ENCODE assay signal across 13 cellular contexts in the genomic region with DNA sequence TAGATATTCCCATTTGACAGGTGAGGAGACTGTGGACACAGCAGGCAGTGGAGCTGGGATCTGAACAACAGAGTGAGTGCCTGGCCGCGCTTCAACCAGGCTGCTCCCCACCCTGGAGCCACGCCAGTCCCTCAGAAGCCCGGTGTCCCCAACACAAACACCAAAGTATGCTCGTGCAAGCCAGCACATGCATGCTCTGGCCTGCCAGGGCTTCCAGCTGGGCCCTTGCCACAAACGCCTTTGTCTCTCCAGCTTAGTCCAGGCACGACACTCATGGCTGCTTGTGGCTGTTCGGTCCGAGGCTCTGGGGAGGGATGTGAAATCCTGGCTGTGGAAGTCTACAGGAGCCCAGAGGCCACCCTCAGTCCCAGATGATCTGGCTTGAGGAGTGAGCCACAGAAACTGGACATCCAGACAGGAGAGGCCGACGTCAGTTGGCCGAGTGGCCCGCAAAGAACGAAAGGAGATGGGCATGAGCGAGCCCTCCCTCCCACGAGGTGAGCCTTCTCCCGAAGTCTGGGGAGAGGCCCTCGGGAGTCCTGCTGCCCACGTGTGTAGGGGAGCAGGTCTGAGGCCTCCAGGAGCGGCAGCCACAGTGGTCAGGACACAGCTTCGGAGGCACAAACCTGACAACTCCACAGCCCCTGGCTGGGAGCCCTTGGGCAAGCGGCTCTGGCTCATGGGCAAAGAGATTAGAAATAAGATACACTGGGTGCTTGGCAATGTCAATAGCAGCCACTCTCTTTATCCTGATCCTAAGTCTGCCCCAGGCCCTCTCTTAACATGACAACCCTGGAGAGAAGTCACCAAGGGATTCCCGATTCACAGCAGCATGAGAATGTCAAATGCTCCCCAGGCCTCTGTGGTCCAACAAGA.
A peak's percentile ranks its signal among the peaks of the same experiment; 100 is the strongest.
DNase-seq lines count a peak whose midpoint lies in the region; ATAC-seq and TF ChIP-seq lines count a peak whose summit lies in the region.
"Had no signal": no experiment of that assay in that cellular context is flagged by ENCODE, and none has a peak within 500 bp of the region (broad histone marks: within the 10 kb centered on the region; RNA-seq: fewer than 3 reads in every experiment).

No MANE protein-coding gene starts in this region.

- H3K9me3 ChIP-seq in BLaER1 (no peaks in the 10 kb centered on the region), HEK293 (ENCODE audit: control insufficient read depth, insufficient read depth, low read depth, low read length) (no peaks in the 10 kb centered on the region)
- H3K9me3 ChIP-seq: left lung, MG63, tibial nerve had no signal

- no peak for DNase-seq in effector memory CD8-positive, alpha-beta T cell
- peak; percentile 22 for DNase-seq in occipital lobe (lab: John Stamatoyannopoulos, UW)
- no peak for DNase-seq in stimulated activated CD4-positive, alpha-beta T cell treated with anti-CD3 and anti-CD28 coated beads, Interleukin-2, amount 100 ng/mL, for 24 hours
- no peak for DNase-seq in mesothelial cell of epicardium (ENCODE audit: low spot score in 2 of 2, unreplicated experiment in 2 of 2)
- DNase-seq in NCI-H2107 treated with DMSO at 0.1 percent for 48 hours (lab: John Stamatoyannopoulos, UW; ENCODE audit: unreplicated experiment) = no peak
- DNase-seq: Calu3, left lung, MG63 had no signal

- peaks cover 32% of the 10 kb centered on the region for H3K36me3 Mint-ChIP-seq in effector memory CD8-positive, alpha-beta T cell (ENCODE audit: insufficient read depth)
- H3K36me3 Mint-ChIP-seq in mesothelial cell of epicardium = peaks cover 30% of the 10 kb centered on the region

- peaks cover 44% of the 10 kb centered on the region for H3K4me1 ChIP-seq in BLaER1
- H3K4me1 ChIP-seq in HEK293 (ENCODE audit: control insufficient read depth, insufficient read depth, low read length) = no peaks in the 10 kb centered on the region

- H3K4me2 ChIP-seq in BLaER1 = peak overlapping the region; percentile 65

- POLR2A ChIA-PET in HEK293 (lab: Yijun Ruan, JAX) = no interaction called here

- peaks cover 61% of the 10 kb centered on the region for H3K36me3 ChIP-seq in BLaER1
- peaks cover 13 to 61% of the 10 kb centered on the region in 2 experiments for H3K36me3 ChIP-seq in HEK293 (ENCODE audit: control insufficient read depth in 2 of 2, insufficient read depth in 1 of 2, low read length in 2 of 2)

- H3K9ac ChIP-seq in BLaER1 = no peak overlapping the region

- TF ChIP-seq CTCF in HEK293 (tag by site-specific recombination; IDR thresholded peaks at IDR 0.05) (no peak), mesothelial cell of epicardium (IDR thresholded peaks at IDR 0.05; ENCODE audit: unreplicated experiment) (no peak)

- H3K27ac Mint-ChIP-seq in effector memory CD8-positive, alpha-beta T cell = peak overlapping the region; percentile 42 to 79
- no peak overlapping the region for H3K27ac Mint-ChIP-seq in mesothelial cell of epicardium

- peaks cover 22 to 29% of the 10 kb centered on the region in 2 donors for H3K4me1 Mint-ChIP-seq in effector memory CD8-positive, alpha-beta T cell (ENCODE audit: low read depth in 2 of 2)
- H3K4me1 Mint-ChIP-seq in mesothelial cell of epicardium = no peaks in the 10 kb centered on the region

- ATAC-seq in effector memory CD8-positive, alpha-beta T cell (replicated peaks) = no peak
- ATAC-seq in GM21390 (IDR thresholded peaks at IDR 0.05; ENCODE audit: unreplicated experiment) = no peak

- H3K27ac ChIP-seq in BLaER1 (no peak overlapping the region; the same call in 1 of the 2 replicates), HEK293 (ENCODE audit: extremely low read depth, low read depth, low read length) (no peak overlapping the region)
- H3K27ac ChIP-seq: cardiac muscle cell, left lung had no signal

- H3K4me3 ChIP-seq in BLaER1 (no peak overlapping the region), HEK293 (ENCODE audit: low read depth, low read length) (no peak overlapping the region)
- H3K4me3 ChIP-seq: cardiac muscle cell, left lung, MG63, tibial nerve had no signal

- H3K9me3 Mint-ChIP-seq in effector memory CD8-positive, alpha-beta T cell = no peaks in the 10 kb centered on the region
- no peaks in the 10 kb centered on the region for H3K9me3 Mint-ChIP-seq in mesothelial cell of epicardium

- H4K20me1 ChIP-seq in BLaER1 = peaks cover 19% of the 10 kb centered on the region

- no peaks in the 10 kb centered on the region for H3K27me3 ChIP-seq in BLaER1
- H3K27me3 ChIP-seq: cardiac muscle cell, left lung, MG63, tibial nerve had no signal

- CTCF ChIA-PET in HEK293 (lab: Yijun Ruan, JAX) = interaction anchor here (0.7 to 6.3 kb wide), 5 partner anchors 27 to 575 kb away, joined by 3 to 29 read pairs (median 4); no protein-coding TSS in a partner anchor

- no peaks in the 10 kb centered on the region for H3K27me3 Mint-ChIP-seq in effector memory CD8-positive, alpha-beta T cell
- H3K27me3 Mint-ChIP-seq in mesothelial cell of epicardium (ENCODE audit: low read depth) = no peaks in the 10 kb centered on the region

- H3K4me3 Mint-ChIP-seq in effector memory CD8-positive, alpha-beta T cell = peak overlapping the region; percentile 55 to 66
- no peak overlapping the region for H3K4me3 Mint-ChIP-seq in mesothelial cell of epicardium

TF ChIP-seq in HEK293, 187 proteins besides CTCF, POLR2A, EP300 and RAD21 (continues in another document):
- TF ChIP-seq, protein P1, sequence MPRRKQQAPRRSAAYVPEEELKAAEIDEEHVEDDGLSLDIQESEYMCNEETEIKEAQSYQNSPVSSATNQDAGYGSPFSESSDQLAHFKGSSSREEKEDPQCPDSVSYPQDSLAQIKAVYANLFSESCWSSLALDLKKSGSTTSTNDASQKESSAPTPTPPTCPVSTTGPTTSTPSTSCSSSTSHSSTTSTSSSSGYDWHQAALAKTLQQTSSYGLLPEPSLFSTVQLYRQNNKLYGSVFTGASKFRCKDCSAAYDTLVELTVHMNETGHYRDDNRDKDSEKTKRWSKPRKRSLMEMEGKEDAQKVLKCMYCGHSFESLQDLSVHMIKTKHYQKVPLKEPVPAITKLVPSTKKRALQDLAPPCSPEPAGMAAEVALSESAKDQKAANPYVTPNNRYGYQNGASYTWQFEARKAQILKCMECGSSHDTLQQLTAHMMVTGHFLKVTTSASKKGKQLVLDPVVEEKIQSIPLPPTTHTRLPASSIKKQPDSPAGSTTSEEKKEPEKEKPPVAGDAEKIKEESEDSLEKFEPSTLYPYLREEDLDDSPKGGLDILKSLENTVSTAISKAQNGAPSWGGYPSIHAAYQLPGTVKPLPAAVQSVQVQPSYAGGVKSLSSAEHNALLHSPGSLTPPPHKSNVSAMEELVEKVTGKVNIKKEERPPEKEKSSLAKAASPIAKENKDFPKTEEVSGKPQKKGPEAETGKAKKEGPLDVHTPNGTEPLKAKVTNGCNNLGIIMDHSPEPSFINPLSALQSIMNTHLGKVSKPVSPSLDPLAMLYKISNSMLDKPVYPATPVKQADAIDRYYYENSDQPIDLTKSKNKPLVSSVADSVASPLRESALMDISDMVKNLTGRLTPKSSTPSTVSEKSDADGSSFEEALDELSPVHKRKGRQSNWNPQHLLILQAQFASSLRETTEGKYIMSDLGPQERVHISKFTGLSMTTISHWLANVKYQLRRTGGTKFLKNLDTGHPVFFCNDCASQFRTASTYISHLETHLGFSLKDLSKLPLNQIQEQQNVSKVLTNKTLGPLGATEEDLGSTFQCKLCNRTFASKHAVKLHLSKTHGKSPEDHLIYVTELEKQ (tag by site-specific recombination; IDR thresholded peaks at IDR 0.05; ENCODE audit: borderline replicate concordance) = no peak
- 0 out of 2 replicates have a peak, but pooled peaks have one; percentile 26 for TF ChIP-seq PATZ1 (tag by site-specific recombination; IDR thresholded peaks at IDR 0.05)
- TF ChIP-seq ZNF23 (tag by site-specific recombination; IDR thresholded peaks at IDR 0.05; ENCODE audit: borderline replicate concordance) = no peak
- peak; percentile 65 for TF ChIP-seq ZIC2 (tag by site-specific recombination; IDR thresholded peaks at IDR 0.05)
- TF ChIP-seq ZNF10 (tag by site-specific recombination; IDR thresholded peaks at IDR 0.05) = no peak
- no peak for TF ChIP-seq GLIS1 (tag by site-specific recombination; IDR thresholded peaks at IDR 0.05)
- no peak for TF ChIP-seq ZNF341 (tag by site-specific recombination; IDR thresholded peaks at IDR 0.05; ENCODE audit: low read depth)
